ENCODE assay signal across 17 cellular contexts in genomic region chr5:111076076-111076475, GRCh38.
"Had no signal": no experiment of that assay in that cellular context is flagged by ENCODE, and none has a peak within 500 bp of the region (broad histone marks: within the 10 kb centered on the region; RNA-seq: fewer than 3 reads in every experiment).

No MANE protein-coding gene starts in this region.

- ATAC-seq: activated CD8-positive, alpha-beta T cell treated with anti-CD3 and anti-CD28 coated beads, Interleukin-2, amount 10 ng/mL, durations not matched to agents 7 days and 5 days; mucosa of descending colon; naive thymus-derived CD8-positive, alpha-beta T cell; stimulated activated naive B cell treated with anti-CD40 and anti-IgM and Interleukin-4, amounts not matched to agents 10 μg/mL and 1 μg/mL and 100 μg/mL, for 72 hours; T-cell had no signal

- H3K36me3 ChIP-seq: cardiac muscle cell, esophagus squamous epithelium, neutrophil, right atrium auricular region, upper lobe of left lung had no signal

- H3K27me3 ChIP-seq: esophagus squamous epithelium, right atrium auricular region had no signal

- H3K9me3 ChIP-seq: esophagus squamous epithelium, mucosa of descending colon, neutrophil, right atrium auricular region, upper lobe of left lung had no signal

- H3K9me3 Mint-ChIP-seq: naive thymus-derived CD8-positive, alpha-beta T cell; stimulated activated naive B cell treated with anti-CD40 and anti-IgM and Interleukin-4, amounts not matched to agents 10 μg/mL and 1 μg/mL and 100 μg/mL, for 72 hours; T-cell had no signal

- H3K4me3 ChIP-seq: cardiac muscle cell, lung, mucosa of descending colon, right atrium auricular region, upper lobe of left lung had no signal

- H3K27ac Mint-ChIP-seq: activated CD8-positive, alpha-beta T cell treated with anti-CD3 and anti-CD28 coated beads, Interleukin-2, amount 10 ng/mL, durations not matched to agents 7 days and 5 days; naive thymus-derived CD8-positive, alpha-beta T cell; stimulated activated naive B cell treated with anti-CD40 and anti-IgM and Interleukin-4, amounts not matched to agents 10 μg/mL and 1 μg/mL and 100 μg/mL, for 72 hours; T-cell had no signal

- DNase-seq: activated CD4-positive, alpha-beta T cell treated with anti-CD3 and anti-CD28 coated beads for 4 hours; activated CD8-positive, alpha-beta memory T cell treated with anti-CD3 and anti-CD28 coated beads, Interleukin-2, amount 50 U/mL, for 48 hours; activated CD8-positive, alpha-beta T cell treated with anti-CD3 and anti-CD28 coated beads, Interleukin-2, amount 10 ng/mL, durations not matched to agents 7 days and 5 days; esophagus squamous epithelium; hippocampal formation; mucosa of descending colon; naive thymus-derived CD8-positive, alpha-beta T cell; posterior cingulate gyrus; stimulated activated naive B cell treated with anti-CD40 and anti-IgM and Interleukin-4, amounts not matched to agents 10 μg/mL and 1 μg/mL and 100 μg/mL, for 72 hours; T-cell; T1000 had no signal

- H3K4me3 Mint-ChIP-seq: activated CD8-positive, alpha-beta T cell treated with anti-CD3 and anti-CD28 coated beads, Interleukin-2, amount 10 ng/mL, durations not matched to agents 7 days and 5 days; naive thymus-derived CD8-positive, alpha-beta T cell; stimulated activated naive B cell treated with anti-CD40 and anti-IgM and Interleukin-4, amounts not matched to agents 10 μg/mL and 1 μg/mL and 100 μg/mL, for 72 hours; T-cell had no signal

- H3K4me1 ChIP-seq: right atrium auricular region had no signal

- H3K36me3 Mint-ChIP-seq: stimulated activated naive B cell treated with anti-CD40 and anti-IgM and Interleukin-4, amounts not matched to agents 10 μg/mL and 1 μg/mL and 100 μg/mL, for 72 hours; T-cell had no signal

- H3K27ac ChIP-seq: cardiac muscle cell, neutrophil, right atrium auricular region, upper lobe of left lung, VCaP had no signal
